Comparison of ENCODE assay signal across 1 cellular context in the genomic region with DNA sequence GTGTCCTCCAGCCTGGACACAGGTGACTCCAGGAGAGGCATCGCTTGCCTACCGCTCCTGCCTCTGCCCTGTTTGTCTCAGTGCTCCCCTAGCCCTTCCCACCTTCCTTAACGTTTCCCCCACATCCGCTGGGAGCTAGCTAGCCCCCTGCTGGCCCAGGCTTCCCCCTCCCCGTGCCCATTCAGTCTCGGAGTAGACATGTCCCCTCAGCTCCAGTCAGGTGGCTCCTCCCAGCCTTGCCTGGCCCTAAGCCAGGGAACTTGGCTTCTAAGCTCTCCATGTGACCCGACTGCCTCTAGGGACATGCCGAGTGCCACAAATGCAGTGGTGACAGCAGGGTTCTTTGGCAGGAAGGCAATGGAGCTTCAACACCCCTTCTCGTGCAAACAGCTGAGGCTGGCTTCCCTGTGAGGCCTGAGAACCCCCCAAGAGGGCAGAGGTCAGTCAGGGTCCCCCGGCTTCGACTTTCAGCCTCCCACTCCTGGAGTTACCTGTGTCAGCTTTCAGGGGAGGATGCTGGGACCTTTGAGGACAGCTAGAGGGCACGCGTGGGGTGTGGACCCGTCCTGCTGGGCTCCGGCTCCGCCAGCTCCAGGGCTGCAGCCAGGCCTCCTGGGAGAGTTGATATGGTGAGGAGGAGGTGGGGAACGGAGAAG.
TF ChIP-seq lines count a peak whose summit lies in the region.

No MANE protein-coding gene starts in this region.

TF ChIP-seq in HCT116, 20 proteins besides CTCF, POLR2A, EP300 and RAD21 (continued from another document):
- no peak for TF ChIP-seq YY1 (IDR thresholded peaks at IDR 0.05; ENCODE audit: extremely low read depth, insufficient replicate concordance, low read depth, low read length)
- no peak for TF ChIP-seq TCF7L2 (IDR thresholded peaks at IDR 0.05; ENCODE audit: borderline replicate concordance, extremely low read depth, insufficient read depth, insufficient read length)
- no peak for TF ChIP-seq ZNF274 (IDR thresholded peaks at IDR 0.05; ENCODE audit: low read depth, low read length)
- TF ChIP-seq ELF1 (IDR thresholded peaks at IDR 0.05; ENCODE audit: borderline replicate concordance, low read depth) = no peak
- TF ChIP-seq CBX3 (IDR thresholded peaks at IDR 0.05; ENCODE audit: low read depth) = no peak
- TF ChIP-seq SP1 (IDR thresholded peaks at IDR 0.05; ENCODE audit: low read depth) = no peak
- TF ChIP-seq FOSL1 (IDR thresholded peaks at IDR 0.05; ENCODE audit: low read depth) = no peak
- TF ChIP-seq SIN3A (IDR thresholded peaks at IDR 0.05; ENCODE audit: low read depth) = no peak
- TF ChIP-seq, protein P1, sequence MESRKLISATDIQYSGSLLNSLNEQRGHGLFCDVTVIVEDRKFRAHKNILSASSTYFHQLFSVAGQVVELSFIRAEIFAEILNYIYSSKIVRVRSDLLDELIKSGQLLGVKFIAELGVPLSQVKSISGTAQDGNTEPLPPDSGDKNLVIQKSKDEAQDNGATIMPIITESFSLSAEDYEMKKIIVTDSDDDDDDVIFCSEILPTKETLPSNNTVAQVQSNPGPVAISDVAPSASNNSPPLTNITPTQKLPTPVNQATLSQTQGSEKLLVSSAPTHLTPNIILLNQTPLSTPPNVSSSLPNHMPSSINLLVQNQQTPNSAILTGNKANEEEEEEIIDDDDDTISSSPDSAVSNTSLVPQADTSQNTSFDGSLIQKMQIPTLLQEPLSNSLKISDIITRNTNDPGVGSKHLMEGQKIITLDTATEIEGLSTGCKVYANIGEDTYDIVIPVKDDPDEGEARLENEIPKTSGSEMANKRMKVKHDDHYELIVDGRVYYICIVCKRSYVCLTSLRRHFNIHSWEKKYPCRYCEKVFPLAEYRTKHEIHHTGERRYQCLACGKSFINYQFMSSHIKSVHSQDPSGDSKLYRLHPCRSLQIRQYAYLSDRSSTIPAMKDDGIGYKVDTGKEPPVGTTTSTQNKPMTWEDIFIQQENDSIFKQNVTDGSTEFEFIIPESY (IDR thresholded peaks at IDR 0.05; ENCODE audit: extremely low read depth, insufficient replicate concordance, low read length) = no peak
- TF ChIP-seq SRF (IDR thresholded peaks at IDR 0.05; ENCODE audit: low read depth) = no peak
- no peak for TF ChIP-seq MAX (IDR thresholded peaks at IDR 0.05)
- TF ChIP-seq JUND (IDR thresholded peaks at IDR 0.05) = no peak
- no peak for TF ChIP-seq EGR1 (IDR thresholded peaks at IDR 0.05; ENCODE audit: low read depth)
- TF ChIP-seq EZH2 (IDR thresholded peaks at IDR 0.05) = no peak
